Comparison of ENCODE assay signal across 2 cellular contexts in the genomic region with DNA sequence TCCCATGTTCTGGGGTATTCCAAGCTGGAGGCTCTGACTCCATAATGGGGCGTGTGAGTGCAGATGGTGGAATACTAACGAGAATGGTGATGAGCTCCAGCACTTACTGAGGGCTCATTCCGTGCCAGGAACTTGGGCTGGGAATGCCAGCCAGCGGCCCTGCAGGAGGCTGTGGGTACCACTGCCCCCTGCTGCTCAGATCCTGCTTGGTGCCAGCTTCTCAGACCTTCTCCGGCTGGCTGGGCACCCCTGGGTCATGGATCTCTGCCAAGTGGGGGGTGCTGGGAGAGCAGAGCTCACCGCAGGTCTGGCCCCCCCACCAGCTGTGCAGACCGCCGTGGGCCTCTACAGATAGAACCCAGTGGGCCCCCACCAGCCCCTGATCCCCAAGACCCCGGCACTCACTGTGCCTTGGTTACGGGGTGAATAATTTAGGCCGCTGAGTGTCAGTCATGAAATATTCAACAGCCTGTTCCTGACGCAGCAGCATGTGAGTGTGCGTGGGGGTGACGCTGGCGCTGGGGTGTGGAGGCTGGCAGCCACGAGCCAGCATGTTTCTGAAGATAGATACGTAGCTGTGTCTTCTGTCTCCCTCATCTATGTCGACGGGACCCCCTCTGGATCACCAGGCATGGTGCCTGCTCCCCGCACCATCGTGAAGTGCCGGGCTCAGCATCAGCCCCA.
A peak's percentile ranks its signal among the peaks of the same experiment; 100 is the strongest.
DNase-seq lines count a peak whose midpoint lies in the region; TF ChIP-seq lines count a peak whose summit lies in the region.
"Not testable (repeated sequence)": the region's sequence is repeated elsewhere in the genome, so short reads cannot be mapped to it uniquely, and the experiment has no call there.

No MANE protein-coding gene starts in this region.

- TF ChIP-seq CTCF in OCI-LY1 (IDR thresholded peaks at IDR 0.05; ENCODE audit: low read length) (peak; percentile 34), retinal pigment epithelial cell (conservative IDR thresholded peaks at IDR 0.05; ENCODE audit: low read depth, low read length) (peak; percentile 49)

- H3K4me1 ChIP-seq in OCI-LY1 (ENCODE audit: insufficient read depth, low read length, severe bottlenecking) = not testable (repeated sequence)

- H3K9me2 ChIP-seq in OCI-LY1 (ENCODE audit: low read depth, low read length) = not testable (repeated sequence)

- H3K9ac ChIP-seq in OCI-LY1 (ENCODE audit: low read length) = not testable (repeated sequence)

- not testable (repeated sequence) for DNase-seq in retinal pigment epithelial cell (ENCODE audit: low read depth)

- not testable (repeated sequence) for H3K36me3 ChIP-seq in OCI-LY1 (ENCODE audit: insufficient read depth, low read length)

- H3F3A ChIP-seq in OCI-LY1 (ENCODE audit: insufficient read depth, low read length) = not testable (repeated sequence)

- not testable (repeated sequence) for H3K79me2 ChIP-seq in OCI-LY1 (ENCODE audit: insufficient read depth, low read length)

- not testable (repeated sequence) for H4K20me1 ChIP-seq in OCI-LY1 (ENCODE audit: insufficient read depth, low read length)

- H3K4me2 ChIP-seq in OCI-LY1 (ENCODE audit: low read length) = not testable (repeated sequence)

- not testable (repeated sequence) for H3K4me3 ChIP-seq in OCI-LY1 (ENCODE audit: low read depth, low read length, poor library complexity, severe bottlenecking); retinal pigment epithelial cell (ENCODE audit: low read length)

- not testable (repeated sequence) for H3K9me3 ChIP-seq in OCI-LY1 (ENCODE audit: low read length)

- not testable (repeated sequence) for H3K27ac ChIP-seq in OCI-LY1 (ENCODE audit: low read depth, low read length, poor library complexity, severe bottlenecking)

- H3K27me3 ChIP-seq in OCI-LY1 (ENCODE audit: insufficient read depth, low read length) = not testable (repeated sequence)

- H2AFZ ChIP-seq in OCI-LY1 (ENCODE audit: low read length) = not testable (repeated sequence)
